ENCODE assay signal across 8 cellular contexts in genomic region chr1:147598631-147599361, GRCh38. TPM values are rescaled to one million over a fixed set of nuclear protein-coding genes. Genes with fewer than 3 reads are reported as not detected.
A peak's percentile ranks its signal among the peaks of the same experiment; 100 is the strongest.
DNase-seq lines count a peak whose midpoint lies in the region; ATAC-seq and TF ChIP-seq lines count a peak whose summit lies in the region.

No MANE protein-coding gene starts in this region.

- H3K9me2 ChIP-seq in GM23338 (ENCODE audit: insufficient read depth), result no peaks in the 10 kb centered on the region; the same call in 1 of the 2 replicates

- H3K36me3 Mint-ChIP-seq in GM23338 (ENCODE audit: low read depth), result no peaks in the 10 kb centered on the region

- peaks cover 34% of the 10 kb centered on the region for H3K79me2 ChIP-seq in GM23338 (replicated peaks; ENCODE audit: insufficient read depth)

- WGBS in ovary, 3 donors, result 3 to 5% (median 4%) methylated on average over 30 of the region's 30 CpGs

- peaks cover 6% of the 10 kb centered on the region; the same call in 1 of the 2 replicates for H3F3A ChIP-seq in GM23338 (replicated peaks; ENCODE audit: low read depth)

- ATAC-seq in GM23338 (peak; percentile 60), GM18520 (IDR thresholded peaks at IDR 0.05; ENCODE audit: unreplicated experiment) (no peak)

- TF ChIP-seq EP300 in ovary (IDR thresholded peaks at IDR 0.05), result no peak

- H3K4me3 ChIP-seq in GM23338, result peak overlapping the region; percentile 88
- H3K4me3 ChIP-seq in ovary, result peak overlapping the region; percentile 80

- peak overlapping the region; percentile 80 for H3K4me3 Mint-ChIP-seq in GM23338

- H3K4me1 Mint-ChIP-seq in GM23338, result peaks cover 43% of the 10 kb centered on the region

- peaks cover 5% of the 10 kb centered on the region for H3K27me3 Mint-ChIP-seq in GM23338 (ENCODE audit: insufficient read depth, low read depth, poor library complexity)

- no peaks in the 10 kb centered on the region for H3K36me3 ChIP-seq in GM23338 (ENCODE audit: insufficient read depth)
- no peaks in the 10 kb centered on the region for H3K36me3 ChIP-seq in ovary

- H3K9me3 Mint-ChIP-seq in GM23338, result no peaks in the 10 kb centered on the region

- peak overlapping the region; percentile 90 for H3K4me2 ChIP-seq in GM23338

- 0 out of 2 replicates have a peak overlapping the region, but pooled peaks have one; percentile 72 for H2AFZ ChIP-seq in GM23338

- H3K4me1 ChIP-seq in GM23338 (ENCODE audit: insufficient read depth) (peaks cover 39% of the 10 kb centered on the region), ovary (ENCODE audit: insufficient read depth) (peaks cover 8% of the 10 kb centered on the region)

- intact Hi-C loops in head of caudate nucleus (cut with DNase I) (loop anchor here (2.0 kb wide), 1 partner anchor 58 kb away; the partner anchor contains the start of gene BCL9), ovary (cut with DNase I) (loop anchor here in 2 of 4 donors (2.0 to 5.0 kb wide), 2 partner anchors 56 to 58 kb away; partner anchors contain the start of gene BCL9 (in 2 of the 2))

- DNase-seq in COLO668 (lab: John Stamatoyannopoulos, UW; ENCODE audit: unreplicated experiment) (peak; percentile 46), GM23338 (ENCODE audit: low spot score) (peak; percentile 70), NCI-H69 (lab: John Stamatoyannopoulos, UW) (peak; percentile 77), head of caudate nucleus (peak in 26 of 42 donors; percentile 5 to 69 (median 44)), ovary (peak in 4 of 5 donors; percentile 19 to 80 (median 78)), dedifferentiated amniotic fluid mesenchymal stem cell (ENCODE audit: extremely low spot score) (no peak)
- DNase-seq in activated gamma-delta T cell treated with anti-CD3 and anti-CD28 coated beads, Interleukin-2, amount 50 U/mL, for 16 hours (ENCODE audit: low read depth), result peak; percentile 9

- TF ChIP-seq CTCF in GM23338 (conservative IDR thresholded peaks at IDR 0.05; ENCODE audit: low read depth in 2 of 2) (no peak), ovary (IDR thresholded peaks at IDR 0.05) (no peak)

- peaks cover 15% of the 10 kb centered on the region for H4K20me1 ChIP-seq in GM23338 (replicated peaks; ENCODE audit: insufficient read depth)

- TF ChIP-seq POLR2A in ovary (IDR thresholded peaks at IDR 0.05), result no peak

- H3K27me3 ChIP-seq in GM23338 (ENCODE audit: insufficient read depth), result peaks cover 49% of the 10 kb centered on the region
- H3K27me3 ChIP-seq in ovary, result no peaks in the 10 kb centered on the region

- H3K27ac ChIP-seq in GM23338 (ENCODE audit: low read depth) (peak overlapping the region; percentile 83), ovary (peak overlapping the region; percentile 69 to 98)

- H3K9me3 ChIP-seq in ovary, result no peaks in the 10 kb centered on the region

- H3K27ac Mint-ChIP-seq in GM23338, result peak overlapping the region; percentile 80

TF ChIP-seq in GM23338, 12 proteins besides CTCF, POLR2A, EP300 and RAD21:
- TF ChIP-seq REST (IDR thresholded peaks at IDR 0.05; ENCODE audit: unreplicated experiment), result no peak
- 0 out of 2 replicates have a peak, but pooled peaks have one; percentile 10 for TF ChIP-seq ETS1 (IDR thresholded peaks at IDR 0.05)

RNA-seq across cellular contexts. Expression of gene BCL9, which starts 57.5 kb away (rescaled TPM):
- 33.8 and 46.1 TPM in 2 replicates for total RNA-seq in GM23338 (2014; rRNA removed; shearing (Covaris generic))
- 11.7 and 13.2 TPM in 2 replicates for polyA plus RNA-seq in GM23338 (2016; fragmentation: Nextera tagmentation; extraction: Ambion mirVana)
- 10 to 100 TPM in 6 of 7 donors, 1 to 10 TPM in 1; 9.3 to 37.9 (median 31.8) TPM for total RNA-seq in ovary
- polyA plus RNA-seq in ovary, result 10 to 100 TPM; 10.8 to 32.9 TPM
